ENCODE assay signal across 17 cellular contexts in the genomic region with DNA sequence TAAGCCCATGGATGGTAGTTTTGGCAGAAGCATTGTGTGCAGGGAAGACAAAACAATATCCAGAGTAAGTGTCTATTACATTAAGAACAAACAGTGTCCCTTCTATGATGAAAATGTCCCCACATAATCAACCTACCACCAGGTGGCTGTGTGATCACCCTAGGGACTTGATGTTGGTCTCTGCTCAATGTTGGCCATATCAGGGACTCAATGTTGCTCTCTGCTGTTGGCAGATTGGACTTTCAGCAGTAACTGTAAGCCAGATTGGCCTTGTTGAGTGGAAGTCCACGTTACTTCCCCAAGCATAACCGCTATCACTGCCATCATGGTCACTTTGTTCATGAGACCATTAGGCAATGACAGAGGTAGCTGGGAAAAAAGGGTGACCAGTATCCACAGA. TPM values are rescaled to one million over a fixed set of nuclear protein-coding genes. Genes with fewer than 3 reads are reported as not detected.
A peak's percentile ranks its signal among the peaks of the same experiment; 100 is the strongest.
DNase-seq lines count a peak whose midpoint lies in the region; ATAC-seq, FAIRE-seq and TF ChIP-seq lines count a peak whose summit lies in the region.
"Had no signal": no experiment of that assay in that cellular context is flagged by ENCODE, and none has a peak within 500 bp of the region (broad histone marks: within the 10 kb centered on the region; RNA-seq: fewer than 3 reads in every experiment).

No MANE protein-coding gene starts in this region.

- no peak for ATAC-seq in GM19035 (IDR thresholded peaks at IDR 0.05; ENCODE audit: unreplicated experiment)
- ATAC-seq in sciatic nerve: no peak
- ATAC-seq: lower lobe of right lung had no signal

- peak; percentile 18 for TF ChIP-seq CTCF in epithelial cell of proximal tubule (conservative IDR thresholded peaks at IDR 0.05; ENCODE audit: low read depth, low read length)

- intact Hi-C loops in sciatic nerve (cut with DNase I): no loop called here

- H3K4me3 ChIP-seq in epithelial cell of proximal tubule (ENCODE audit: low read depth, low read length): no peak overlapping the region
- H3K4me3 ChIP-seq: lower lobe of right lung, MG63, thoracic aorta had no signal

- FAIRE-seq in GM12892 (lab: Jason Lieb, UNC): peak; percentile 30

- DNase-seq in COR-L47 (lab: John Stamatoyannopoulos, UW) (peak; percentile 28), GM12892 (ENCODE audit: insufficient read length) (no peak), OCI-M1 (lab: John Stamatoyannopoulos, UW) (peak; percentile 68), epithelial cell of proximal tubule (ENCODE audit: low read depth) (no peak), sciatic nerve (ENCODE audit: low spot score) (no peak), NCI-H2107 (lab: John Stamatoyannopoulos, UW) (no peak)
- DNase-seq in central memory CD4-positive, alpha-beta T cell: no peak
- DNase-seq: activated CD4-positive, CD25-positive, alpha-beta regulatory T cell; activated CD8-positive, alpha-beta memory T cell treated with anti-CD3 and anti-CD28 coated beads, Interleukin-2, amount 50 U/mL, for 4 hours; activated naive CD4-positive, alpha-beta T cell treated with Interleukin-2 at 50 U/mL for 16 hours; DND-41; lower lobe of right lung; MG63; stimulated activated CD4-positive, alpha-beta T cell treated with anti-CD3 and anti-CD28 coated beads, Interleukin-1b, Interleukin-23, amount 100 ng/mL, for 48 hours had no signal

- no peak for TF ChIP-seq POLR2A in GM12892 (IDR thresholded peaks at IDR 0.05; ENCODE audit: low read depth, low read length)

RNA-seq across cellular contexts. Expression of gene PRSS3, which starts 52.8 kb away (rescaled TPM):
- not detected for polyA plus RNA-seq in GM12892 (2012; ENCODE audit: missing spikeins)
- 2.7 and 5.7 TPM in 2 replicates for total RNA-seq in epithelial cell of proximal tubule
- total RNA-seq in sciatic nerve: not detected
- polyA plus RNA-seq: neural cell had no signal

Comparison
In these comparisons a context has a peak if more than half of its experiments do, and no peak if none do; other contexts are left out.
1. DNase-seq: peak in COR-L47 (single experiment) and OCI-M1 (single experiment); none in GM12892 (single experiment), epithelial cell of proximal tubule (single experiment), sciatic nerve (single experiment), central memory CD4-positive, alpha-beta T cell (single experiment) and NCI-H2107 (single experiment).